1 cellular context compared by ENCODE assay signal in genomic region chr9:5468850-5469249, GRCh38.
TF ChIP-seq lines count a peak whose summit lies in the region.

No MANE protein-coding gene starts in this region.

TF ChIP-seq in IMR-90, 13 proteins besides CTCF, POLR2A, EP300 and RAD21:
- TF ChIP-seq MAZ (IDR thresholded peaks at IDR 0.05; ENCODE audit: borderline replicate concordance, low read depth, low read length) (no peak), MXI1 (IDR thresholded peaks at IDR 0.05; ENCODE audit: borderline replicate concordance, low read depth, low read length) (no peak), NFE2L2 (IDR thresholded peaks at IDR 0.05; ENCODE audit: low read depth, low read length) (no peak), FOS (IDR thresholded peaks at IDR 0.05; ENCODE audit: low read depth, low read length) (no peak), MAFK (IDR thresholded peaks at IDR 0.05; ENCODE audit: low read depth, low read length) (no peak), SMC3 (IDR thresholded peaks at IDR 0.05; ENCODE audit: low read depth, low read length) (no peak), ELK1 (IDR thresholded peaks at IDR 0.05; ENCODE audit: borderline replicate concordance, low read depth, low read length) (no peak), RCOR1 (IDR thresholded peaks at IDR 0.05; ENCODE audit: insufficient replicate concordance, low read length) (no peak), CHD1 (IDR thresholded peaks at IDR 0.05; ENCODE audit: low read depth, low read length) (no peak), BHLHE40 (IDR thresholded peaks at IDR 0.05; ENCODE audit: low read depth, low read length) (no peak), RFX5 (IDR thresholded peaks at IDR 0.05; ENCODE audit: low read depth, low read length) (no peak), CEBPB (IDR thresholded peaks at IDR 0.05; ENCODE audit: low read depth, low read length) (no peak)
- TF ChIP-seq, protein P1, sequence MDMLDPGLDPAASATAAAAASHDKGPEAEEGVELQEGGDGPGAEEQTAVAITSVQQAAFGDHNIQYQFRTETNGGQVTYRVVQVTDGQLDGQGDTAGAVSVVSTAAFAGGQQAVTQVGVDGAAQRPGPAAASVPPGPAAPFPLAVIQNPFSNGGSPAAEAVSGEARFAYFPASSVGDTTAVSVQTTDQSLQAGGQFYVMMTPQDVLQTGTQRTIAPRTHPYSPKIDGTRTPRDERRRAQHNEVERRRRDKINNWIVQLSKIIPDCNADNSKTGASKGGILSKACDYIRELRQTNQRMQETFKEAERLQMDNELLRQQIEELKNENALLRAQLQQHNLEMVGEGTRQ (IDR thresholded peaks at IDR 0.05; ENCODE audit: low read depth, low read length), result no peak
